ENCODE assay signal across 8 cellular contexts in genomic region chr7:33757563-33758165, GRCh38.
DNase-seq lines count a peak whose midpoint lies in the region; ATAC-seq, FAIRE-seq and TF ChIP-seq lines count a peak whose summit lies in the region.

No MANE protein-coding gene starts in this region.

- H3K9ac ChIP-seq in liver (ENCODE audit: low read depth in 1 of 2, low read length in 2 of 2): no peak overlapping the region

- peak; percentile 74 for FAIRE-seq in A204.1 (lab: Jason Lieb, UNC)

- TF ChIP-seq RAD21 in liver (IDR thresholded peaks at IDR 0.05): peak; percentile 66 to 71

- H3K4me1 ChIP-seq in liver (ENCODE audit: control insufficient read depth in 4 of 4, insufficient read depth in 4 of 4, low read length in 3 of 4): no peaks in the 10 kb centered on the region

- H3K27ac ChIP-seq in liver (ENCODE audit: low read depth in 1 of 2, low read length in 2 of 2): no peak overlapping the region

- H3K4me3 ChIP-seq in liver (ENCODE audit: low read depth in 1 of 3, low read length in 3 of 3): no peak overlapping the region

- no peaks in the 10 kb centered on the region for H3K9me3 ChIP-seq in liver (ENCODE audit: control insufficient read depth in 4 of 4, low read length in 3 of 4)

- H3K27me3 ChIP-seq in liver (ENCODE audit: control insufficient read depth in 4 of 4, insufficient read depth in 4 of 4, low read length in 3 of 4): no peaks in the 10 kb centered on the region

- no peak for ATAC-seq in HG02623 (IDR thresholded peaks at IDR 0.05; ENCODE audit: unreplicated experiment)

- DNase-seq in ELR (ENCODE audit: low read depth) (peak; percentile 77), NCI-H1417 treated with DMSO at 0.1 percent for 48 hours (lab: John Stamatoyannopoulos, UW) (peak; percentile 38), amniotic epithelial cell (ENCODE audit: low read depth) (peak; percentile 54), GDM1 (lab: John Stamatoyannopoulos, UW) (no peak), amniotic stem cell (lab: John Stamatoyannopoulos, UW) (no peak)

- peak; percentile 48 for TF ChIP-seq CTCF in liver (IDR thresholded peaks at IDR 0.05; ENCODE audit: low read depth, low read length, missing input control)

- no peaks in the 10 kb centered on the region for H3K36me3 ChIP-seq in liver (ENCODE audit: control insufficient read depth in 4 of 4, insufficient read depth in 3 of 4, low read depth in 1 of 4, low read length in 3 of 4)

- 26% methylated on average over 4 of the region's 4 CpGs for WGBS in liver

TF ChIP-seq in liver, 16 proteins besides CTCF, POLR2A, EP300 and RAD21:
- TF ChIP-seq ATF3 (IDR thresholded peaks at IDR 0.05) (no peak), MAX (IDR thresholded peaks at IDR 0.05) (no peak), ZBTB33 (IDR thresholded peaks at IDR 0.05) (no peak), REST (IDR thresholded peaks at IDR 0.05) (no peak), NR2F2 (IDR thresholded peaks at IDR 0.05) (no peak), RXRA (IDR thresholded peaks at IDR 0.05) (no peak), SP1 (IDR thresholded peaks at IDR 0.05) (no peak), TAF1 (conservative IDR thresholded peaks at IDR 0.05) (no peak), HNF4A (conservative IDR thresholded peaks at IDR 0.05) (no peak)

Comparison
In these comparisons a context has a peak if more than half of its experiments do, and no peak if none do; other contexts are left out.
1. DNase-seq: peak in ELR (single experiment), NCI-H1417 treated with DMSO at 0.1 percent for 48 hours (single experiment) and amniotic epithelial cell (single experiment); none in GDM1 (single experiment) and amniotic stem cell (single experiment).